In the genomic region with DNA sequence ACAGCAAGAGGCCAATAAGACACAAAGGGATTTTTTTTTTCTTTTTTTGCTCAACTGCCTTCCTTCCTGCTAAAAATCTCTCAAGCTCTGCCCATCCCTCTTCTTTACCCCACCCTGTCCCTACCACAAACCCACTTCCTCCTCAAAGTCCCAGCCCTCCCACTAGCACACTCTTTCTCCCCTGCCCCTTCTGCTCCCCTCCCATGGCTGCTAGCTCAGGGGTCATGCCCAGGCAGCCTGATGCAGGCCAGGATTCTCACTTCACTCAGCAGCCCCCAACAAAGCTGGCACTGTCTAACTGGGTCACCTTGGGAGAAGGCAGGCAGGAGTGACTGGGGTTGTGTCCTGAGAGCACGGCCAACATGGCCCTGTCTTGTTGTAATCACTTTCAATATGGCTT, we compare ENCODE assay signal across 9 cellular contexts. TPM values are rescaled to one million over a fixed set of nuclear protein-coding genes. Genes with fewer than 3 reads are reported as not detected.
DNase-seq lines count a peak whose midpoint lies in the region; ATAC-seq and TF ChIP-seq lines count a peak whose summit lies in the region.
"Had no signal": no experiment of that assay in that cellular context is flagged by ENCODE, and none has a peak within 500 bp of the region (broad histone marks: within the 10 kb centered on the region; RNA-seq: fewer than 3 reads in every experiment).

No MANE protein-coding gene starts in this region.

- H3K36me3 Mint-ChIP-seq in activated naive CD4-positive, alpha-beta T cell treated with anti-CD3 and anti-CD28 coated beads, Interleukin-2, amount 50 U/mL, for 24 hours, result no peaks in the 10 kb centered on the region

- DNase-seq in MV-4-11 (lab: John Stamatoyannopoulos, UW) (peak; percentile 94), sciatic nerve (ENCODE audit: low spot score) (no peak), NCI-H524 treated with DMSO at 0.1 percent for 48 hours (lab: John Stamatoyannopoulos, UW) (no peak), BE2C (no peak), retina (no peak), HCEC 1CT (no peak)
- DNase-seq: stimulated activated CD4-positive, alpha-beta T cell treated with anti-CD3 and anti-CD28 coated beads, Interleukin-4, amount 100 ng/mL, for 1 hour had no signal

- no peaks in the 10 kb centered on the region for H3K36me3 ChIP-seq in BE2C

- H3K27ac Mint-ChIP-seq in activated naive CD4-positive, alpha-beta T cell treated with anti-CD3 and anti-CD28 coated beads, Interleukin-2, amount 50 U/mL, for 24 hours, result peak overlapping the region; percentile 63

- no peaks in the 10 kb centered on the region for H3K27me3 Mint-ChIP-seq in activated naive CD4-positive, alpha-beta T cell treated with anti-CD3 and anti-CD28 coated beads, Interleukin-2, amount 50 U/mL, for 24 hours

- H3K4me1 ChIP-seq in BE2C, result peaks cover 4% of the 10 kb centered on the region

- H3K4me1 Mint-ChIP-seq in activated naive CD4-positive, alpha-beta T cell treated with anti-CD3 and anti-CD28 coated beads, Interleukin-2, amount 50 U/mL, for 24 hours, result peaks cover 86% of the 10 kb centered on the region

- intact Hi-C loops in sciatic nerve (cut with DNase I), result no loop called here

- H3K4me3 ChIP-seq in BE2C (ENCODE audit: low read depth, low read length), result no peak overlapping the region

- H3K27me3 ChIP-seq in BE2C, result no peaks in the 10 kb centered on the region

- ATAC-seq in GM19395 (IDR thresholded peaks at IDR 0.05; ENCODE audit: unreplicated experiment), result peak; percentile 51
- peak; percentile 54 for ATAC-seq in sciatic nerve

- H3K4me3 Mint-ChIP-seq in activated naive CD4-positive, alpha-beta T cell treated with anti-CD3 and anti-CD28 coated beads, Interleukin-2, amount 50 U/mL, for 24 hours, result peak overlapping the region; percentile 59

- H3K9me3 Mint-ChIP-seq in activated naive CD4-positive, alpha-beta T cell treated with anti-CD3 and anti-CD28 coated beads, Interleukin-2, amount 50 U/mL, for 24 hours, result no peaks in the 10 kb centered on the region

- TF ChIP-seq CTCF in BE2C (IDR thresholded peaks at IDR 0.05; ENCODE audit: low read depth, low read length), result no peak

- no peaks in the 10 kb centered on the region for H3K9me3 ChIP-seq in BE2C

RNA-seq across cellular contexts. Expression of a gene that starts 28.8 kb away (rescaled TPM):
- total RNA-seq in sciatic nerve, result 39.1 TPM
- 12.1 TPM for polyA plus RNA-seq in BE2C (2012; ENCODE audit: insufficient read depth, insufficient read length, low read depth)
